In the genomic region with DNA sequence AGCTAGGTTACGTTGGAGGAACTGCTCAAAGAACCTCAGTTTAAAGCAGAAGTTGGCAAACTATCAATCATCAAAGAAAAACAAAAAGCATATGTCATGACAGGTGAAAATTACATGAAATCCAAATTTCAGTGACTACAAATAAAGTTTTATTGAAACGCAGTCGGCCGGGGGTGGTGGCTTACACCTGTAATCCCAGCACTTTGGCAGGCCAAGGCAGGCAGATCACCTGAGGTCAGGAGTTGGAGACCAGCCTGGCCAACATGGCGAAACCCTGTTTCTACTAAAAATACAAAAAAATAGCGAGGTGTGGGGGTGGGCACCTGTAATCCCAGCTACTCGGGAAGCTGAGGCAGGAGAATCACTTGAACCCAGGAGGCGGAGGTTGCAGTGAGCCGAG, we compare ENCODE assay signal across 1 cellular context. TPM values are rescaled to one million over a fixed set of nuclear protein-coding genes. Genes with fewer than 3 reads are reported as not detected.
"Had no signal": no experiment of that assay in that cellular context is flagged by ENCODE, and none has a peak within 500 bp of the region (broad histone marks: within the 10 kb centered on the region; RNA-seq: fewer than 3 reads in every experiment).

No MANE protein-coding gene starts in this region.

RNA-seq across cellular contexts. Expression of gene ABCC6, which starts 2.8 kb away (rescaled TPM):
- total RNA-seq: foreskin keratinocyte had no signal
